ENCODE assay signal across 8 cellular contexts in genomic region chr6:7136859-7137334, GRCh38. TPM values are rescaled to one million over a fixed set of nuclear protein-coding genes. Genes with fewer than 3 reads are reported as not detected.
DNase-seq lines count a peak whose midpoint lies in the region; ATAC-seq and TF ChIP-seq lines count a peak whose summit lies in the region.

No MANE protein-coding gene starts in this region.

- TF ChIP-seq POLR2A in breast epithelium (IDR thresholded peaks at IDR 0.05) (no peak), sigmoid colon (IDR thresholded peaks at IDR 0.05) (no peak)

- peaks cover 34% of the 10 kb centered on the region for H3K4me1 ChIP-seq in CD4-positive, CD25-positive, alpha-beta regulatory T cell (ENCODE audit: control insufficient read depth, insufficient read depth, low read length, poor library complexity, severe bottlenecking)
- H3K4me1 ChIP-seq in breast epithelium (no peaks in the 10 kb centered on the region), sigmoid colon (peaks cover 0 to 58% (median 42%) of the 10 kb centered on the region in 4 donors)

- H3K4me3 Mint-ChIP-seq in CD4-positive, CD25-positive, alpha-beta regulatory T cell, result peak overlapping the region; percentile 79 to 93 (median 86)

- H3K9me3 ChIP-seq in CD4-positive, CD25-positive, alpha-beta regulatory T cell (ENCODE audit: control insufficient read depth in 2 of 2, low read length in 2 of 2), result no peaks in the 10 kb centered on the region
- H3K9me3 ChIP-seq in breast epithelium (no peaks in the 10 kb centered on the region), sigmoid colon (no peaks in the 10 kb centered on the region)

- no peaks in the 10 kb centered on the region for H3K36me3 Mint-ChIP-seq in CD4-positive, CD25-positive, alpha-beta regulatory T cell

- peak overlapping the region; percentile 68 for H3K27ac ChIP-seq in CD4-positive, CD25-positive, alpha-beta regulatory T cell (ENCODE audit: insufficient read depth, low read length, poor library complexity, severe bottlenecking)
- H3K27ac ChIP-seq in breast epithelium (peak overlapping the region; percentile 74 to 81), sigmoid colon (peak overlapping the region; percentile 74 to 96 (median 86))

- WGBS in sigmoid colon, 2 donors, result 47 to 70% methylated on average over 8 of the region's 8 CpGs

- H3K36me3 ChIP-seq in CD4-positive, CD25-positive, alpha-beta regulatory T cell (ENCODE audit: control insufficient read depth, insufficient read depth, low read length), result no peaks in the 10 kb centered on the region
- H3K36me3 ChIP-seq in breast epithelium (no peaks in the 10 kb centered on the region), sigmoid colon (no peaks in the 10 kb centered on the region)

- no peak for ATAC-seq in CD4-positive, CD25-positive, alpha-beta regulatory T cell (ENCODE audit: low read depth in 2 of 2)
- ATAC-seq in GM19438 (IDR thresholded peaks at IDR 0.05; ENCODE audit: low read depth, unreplicated experiment) (peak; percentile 35), HG03520 (IDR thresholded peaks at IDR 0.05; ENCODE audit: unreplicated experiment) (peak; percentile 27)

- H3K27me3 Mint-ChIP-seq in CD4-positive, CD25-positive, alpha-beta regulatory T cell, result no peaks in the 10 kb centered on the region

- TF ChIP-seq CTCF in breast epithelium (IDR thresholded peaks at IDR 0.05) (no peak), sigmoid colon (IDR thresholded peaks at IDR 0.05) (no peak)

- peak in 1 of 3 donors; percentile 21 for DNase-seq in CD4-positive, CD25-positive, alpha-beta regulatory T cell
- DNase-seq in breast epithelium (ENCODE audit: low spot score in 2 of 2) (no peak), sigmoid colon (no peak), HuH-7 (ENCODE audit: low spot score) (no peak), NCI-H128 (lab: John Stamatoyannopoulos, UW; ENCODE audit: unreplicated experiment) (no peak), NCI-H2081 (lab: John Stamatoyannopoulos, UW) (no peak)

- intact Hi-C loops in breast epithelium (cut with DNase I; ENCODE audit: low total_unique reads) (no loop called here), sigmoid colon (cut with DNase I) (no loop called here)

- H3K27ac Mint-ChIP-seq in CD4-positive, CD25-positive, alpha-beta regulatory T cell, result peak overlapping the region; percentile 77 to 98 (median 98)

- no peak for TF ChIP-seq EP300 in sigmoid colon (IDR thresholded peaks at IDR 0.05)

- H3K4me3 ChIP-seq in CD4-positive, CD25-positive, alpha-beta regulatory T cell (ENCODE audit: low read depth, low read length), result peak overlapping the region; percentile 86
- H3K4me3 ChIP-seq in breast epithelium, result no peak overlapping the region
- H3K4me3 ChIP-seq in sigmoid colon, result no peak overlapping the region

- no peaks in the 10 kb centered on the region for H3K9me3 Mint-ChIP-seq in CD4-positive, CD25-positive, alpha-beta regulatory T cell

- H3K4me1 Mint-ChIP-seq in CD4-positive, CD25-positive, alpha-beta regulatory T cell, result peaks cover 28 to 76% (median 61%) of the 10 kb centered on the region in 4 donors

- H3K27me3 ChIP-seq in CD4-positive, CD25-positive, alpha-beta regulatory T cell (ENCODE audit: control insufficient read depth, insufficient read depth, low read length), result no peaks in the 10 kb centered on the region
- no peaks in the 10 kb centered on the region for H3K27me3 ChIP-seq in breast epithelium
- no peaks in the 10 kb centered on the region for H3K27me3 ChIP-seq in sigmoid colon

RNA-seq across cellular contexts. Expression of gene RREB1, which starts 29.1 kb away (rescaled TPM):
- total RNA-seq in CD4-positive, CD25-positive, alpha-beta regulatory T cell, result 45.2 TPM
- polyA plus RNA-seq in CD4-positive, CD25-positive, alpha-beta regulatory T cell, result 1 to 10 TPM; 1.2 to 3.8 (median 2.1) TPM
- total RNA-seq in breast epithelium (10 to 100 TPM; 36.0 to 39.8 (median 39.7) TPM), sigmoid colon (10 to 100 TPM; 18.9 to 31.9 (median 23.2) TPM)
- polyA plus RNA-seq in sigmoid colon, result 10 to 100 TPM in 1 of 3 donors, 1 to 10 TPM in 2; 6.0 to 21.5 (median 9.9) TPM

Comparison
In these comparisons a context has a peak if more than half of its experiments do, and no peak if none do; other contexts are left out.
1. ATAC-seq: peak in GM19438 (single experiment) and HG03520 (single experiment); none in CD4-positive, CD25-positive, alpha-beta regulatory T cell (0 of 2).
2. Peak in every context shown above with its lines, with median percentiles within 50 percentile points of each other: H3K27ac ChIP-seq.